25 cellular contexts compared by ENCODE assay signal in the genomic region with DNA sequence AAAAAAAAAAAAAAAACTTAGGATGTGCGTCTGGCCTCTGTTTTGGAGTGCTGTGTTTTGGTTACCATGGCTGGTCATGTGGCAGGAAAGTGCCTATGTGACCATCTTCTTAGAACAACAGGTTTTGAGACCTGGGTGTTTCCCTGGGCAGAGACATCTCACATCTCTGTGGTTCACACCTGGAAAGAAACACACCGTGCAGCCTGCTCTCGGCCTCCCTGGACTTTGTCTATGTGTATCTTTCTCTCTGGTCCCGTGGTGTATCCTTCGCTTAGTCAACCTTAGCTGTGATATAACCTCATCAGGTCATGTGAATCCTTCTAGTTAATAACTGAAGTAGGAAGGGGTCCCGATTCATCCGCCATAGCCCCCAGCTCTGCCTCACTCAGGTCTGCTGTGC.
"Had no signal": no experiment of that assay in that cellular context is flagged by ENCODE, and none has a peak within 500 bp of the region (broad histone marks: within the 10 kb centered on the region; RNA-seq: fewer than 3 reads in every experiment).

No MANE protein-coding gene starts in this region.

- H3K36me3 Mint-ChIP-seq: activated naive CD4-positive, alpha-beta T cell treated with anti-CD3 and anti-CD28 coated beads, Interleukin-2, amount 10 ng/mL, durations not matched to agents 7 days and 5 days; brain; stimulated activated naive B cell treated with anti-CD40 and anti-IgM and Interleukin-4, amounts not matched to agents 10 μg/mL and 1 μg/mL and 100 μg/mL, for 72 hours had no signal

- H3K4me3 Mint-ChIP-seq: activated CD4-positive, alpha-beta T cell treated with anti-CD3 and anti-CD28 coated beads, Interleukin-2, amount 10 ng/mL, durations not matched to agents 7 days and 5 days; activated CD8-positive, alpha-beta T cell treated with anti-CD3 and anti-CD28 coated beads, Interleukin-2, amount 10 ng/mL, durations not matched to agents 7 days and 5 days; activated naive CD4-positive, alpha-beta T cell treated with anti-CD3 and anti-CD28 coated beads, Interleukin-2, amount 10 ng/mL, durations not matched to agents 7 days and 5 days; activated naive CD8-positive, alpha-beta T cell treated with anti-CD3 and anti-CD28 coated beads, Interleukin-2, amount 50 U/mL, for 24 hours; activated T-cell treated with anti-CD3 and anti-CD28 coated beads, Interleukin-2, amount 50 U/mL, for 24 hours; brain; endodermal cell; naive B cell; stimulated activated naive B cell treated with anti-CD40 and anti-IgM and Interleukin-4, amounts not matched to agents 10 μg/mL and 1 μg/mL and 100 μg/mL, for 72 hours; T-helper 1 cell treated with Interleukin-12 subunit alpha and Interleukin-12 subunit beta and Interleukin-4 antibody, amounts not matched to agents 30 μg/mL and 1 μg/mL, for 36 hours had no signal

- H3K27ac Mint-ChIP-seq: activated CD4-positive, alpha-beta T cell treated with anti-CD3 and anti-CD28 coated beads, Interleukin-2, amount 10 ng/mL, durations not matched to agents 7 days and 5 days; activated CD8-positive, alpha-beta T cell treated with anti-CD3 and anti-CD28 coated beads, Interleukin-2, amount 10 ng/mL, durations not matched to agents 7 days and 5 days; activated naive CD4-positive, alpha-beta T cell treated with anti-CD3 and anti-CD28 coated beads, Interleukin-2, amount 10 ng/mL, durations not matched to agents 7 days and 5 days; activated naive CD8-positive, alpha-beta T cell treated with anti-CD3 and anti-CD28 coated beads, Interleukin-2, amount 50 U/mL, for 24 hours; activated T-cell treated with anti-CD3 and anti-CD28 coated beads, Interleukin-2, amount 50 U/mL, for 24 hours; stimulated activated naive B cell treated with anti-CD40 and anti-IgM and Interleukin-4, amounts not matched to agents 10 μg/mL and 1 μg/mL and 100 μg/mL, for 72 hours; T-helper 1 cell treated with Interleukin-12 subunit alpha and Interleukin-12 subunit beta and Interleukin-4 antibody, amounts not matched to agents 30 μg/mL and 1 μg/mL, for 36 hours had no signal

- FAIRE-seq: colon, keratinocyte had no signal

- H3K9me3 Mint-ChIP-seq: activated CD4-positive, alpha-beta T cell treated with anti-CD3 and anti-CD28 coated beads, Interleukin-2, amount 10 ng/mL, durations not matched to agents 7 days and 5 days; activated naive CD4-positive, alpha-beta T cell treated with anti-CD3 and anti-CD28 coated beads, Interleukin-2, amount 10 ng/mL, durations not matched to agents 7 days and 5 days; activated naive CD8-positive, alpha-beta T cell treated with anti-CD3 and anti-CD28 coated beads, Interleukin-2, amount 50 U/mL, for 24 hours; activated T-cell treated with anti-CD3 and anti-CD28 coated beads, Interleukin-2, amount 50 U/mL, for 24 hours; endodermal cell; stimulated activated naive B cell treated with anti-CD40 and anti-IgM and Interleukin-4, amounts not matched to agents 10 μg/mL and 1 μg/mL and 100 μg/mL, for 72 hours; T-helper 1 cell treated with Interleukin-12 subunit alpha and Interleukin-12 subunit beta and Interleukin-4 antibody, amounts not matched to agents 30 μg/mL and 1 μg/mL, for 36 hours had no signal

- DNase-seq: activated CD4-positive, alpha-beta T cell treated with anti-CD3 and anti-CD28 coated beads, Interleukin-2, amount 10 ng/mL, durations not matched to agents 7 days and 5 days; activated CD8-positive, alpha-beta T cell treated with anti-CD3 and anti-CD28 coated beads, Interleukin-2, amount 10 ng/mL, durations not matched to agents 7 days and 5 days; activated effector memory CD4-positive, alpha-beta T cell treated with Interleukin-2 at 50 U/mL for 16 hours; activated naive CD4-positive, alpha-beta T cell treated with anti-CD3 and anti-CD28 coated beads, Interleukin-2, amount 10 ng/mL, durations not matched to agents 7 days and 5 days; activated naive CD8-positive, alpha-beta T cell treated with anti-CD3 and anti-CD28 coated beads, Interleukin-2, amount 50 U/mL, for 24 hours; activated T-cell treated with anti-CD3 and anti-CD28 coated beads, Interleukin-2, amount 50 U/mL, for 24 hours; anterior cingulate cortex; caudate nucleus; dorsolateral prefrontal cortex; endodermal cell; foreskin melanocyte; glutamatergic neuron; hypothalamus; left ventricle myocardium inferior; mammary epithelial cell; naive B cell; stimulated activated naive B cell treated with anti-CD40 and anti-IgM and Interleukin-4, amounts not matched to agents 10 μg/mL and 1 μg/mL and 100 μg/mL, for 72 hours had no signal

- H3K27me3 ChIP-seq: dorsolateral prefrontal cortex, neutrophil had no signal

- H3K36me3 ChIP-seq: left ventricle myocardium inferior, neutrophil had no signal

- H3K4me1 ChIP-seq: left ventricle myocardium inferior, parathyroid adenoma had no signal

- H3K9me3 ChIP-seq: left ventricle myocardium inferior, neutrophil had no signal

- H3K27ac ChIP-seq: dorsolateral prefrontal cortex, left ventricle myocardium inferior, neutrophil, parathyroid adenoma had no signal

- H3K27me3 Mint-ChIP-seq: activated CD4-positive, alpha-beta T cell treated with anti-CD3 and anti-CD28 coated beads, Interleukin-2, amount 10 ng/mL, durations not matched to agents 7 days and 5 days; activated T-cell treated with anti-CD3 and anti-CD28 coated beads, Interleukin-2, amount 50 U/mL, for 24 hours; brain had no signal

- ATAC-seq: activated CD4-positive, CD25-positive, alpha-beta regulatory T cell treated with anti-CD3 and anti-CD28 coated beads, Interleukin-2, amount 50 U/mL, for 24 hours; activated CD8-positive, alpha-beta T cell treated with anti-CD3 and anti-CD28 coated beads, Interleukin-2, amount 10 ng/mL, durations not matched to agents 7 days and 5 days; activated naive CD8-positive, alpha-beta T cell treated with anti-CD3 and anti-CD28 coated beads, Interleukin-2, amount 50 U/mL, for 24 hours; sciatic nerve; stimulated activated naive B cell treated with anti-CD40 and anti-IgM and Interleukin-4, amounts not matched to agents 10 μg/mL and 1 μg/mL and 100 μg/mL, for 72 hours had no signal

- H3K4me1 Mint-ChIP-seq: activated naive CD4-positive, alpha-beta T cell treated with anti-CD3 and anti-CD28 coated beads, Interleukin-2, amount 10 ng/mL, durations not matched to agents 7 days and 5 days; activated naive CD8-positive, alpha-beta T cell treated with anti-CD3 and anti-CD28 coated beads, Interleukin-2, amount 50 U/mL, for 24 hours; brain; endodermal cell; naive B cell; stimulated activated naive B cell treated with anti-CD40 and anti-IgM and Interleukin-4, amounts not matched to agents 10 μg/mL and 1 μg/mL and 100 μg/mL, for 72 hours had no signal

- H3K4me3 ChIP-seq: dorsolateral prefrontal cortex, left ventricle myocardium inferior had no signal
